ENCODE assay signal across 8 cellular contexts in the genomic region with DNA sequence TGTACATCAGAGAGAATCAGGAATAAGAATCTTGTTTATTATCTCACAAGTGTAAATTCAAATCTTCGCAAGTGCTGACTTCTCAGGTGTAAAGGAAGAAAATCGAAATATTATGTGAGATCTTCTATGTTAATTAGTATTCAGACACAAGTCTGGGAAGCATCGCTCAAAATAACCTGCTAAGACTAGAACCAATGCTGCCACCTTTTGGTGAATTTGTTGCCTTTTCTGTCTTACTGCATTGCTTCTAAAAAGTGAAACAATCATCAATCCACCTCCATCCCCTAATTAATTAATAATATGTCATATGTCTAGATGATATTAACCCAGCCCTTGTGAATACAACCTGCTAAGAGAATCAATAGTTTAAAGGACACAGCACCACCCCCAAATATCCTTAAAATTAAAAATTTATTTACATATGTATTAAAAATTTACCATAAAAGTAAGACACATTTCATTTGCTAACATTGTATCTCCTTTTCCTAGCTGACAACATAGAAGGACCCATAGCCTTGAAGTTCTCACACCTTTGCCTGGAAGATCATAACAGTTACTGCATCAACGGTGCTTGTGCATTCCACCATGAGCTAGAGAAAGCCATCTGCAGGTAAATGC. TPM values are rescaled to one million over a fixed set of nuclear protein-coding genes. Genes with fewer than 3 reads are reported as not detected.
DNase-seq lines count a peak whose midpoint lies in the region; ATAC-seq and FAIRE-seq lines count a peak whose summit lies in the region.

No MANE protein-coding gene starts in this region.

- H3K27ac Mint-ChIP-seq in T-helper 2 cell treated with Interferon-gamma antibody and Interleukin-4, amounts not matched to agents 5 μg/mL and 100 μg/mL, for 36 hours: no peak overlapping the region

- no peak overlapping the region for H3K4me3 Mint-ChIP-seq in T-helper 2 cell treated with Interferon-gamma antibody and Interleukin-4, amounts not matched to agents 5 μg/mL and 100 μg/mL, for 36 hours

- no peaks in the 10 kb centered on the region for H3K9me3 Mint-ChIP-seq in T-helper 2 cell treated with Interferon-gamma antibody and Interleukin-4, amounts not matched to agents 5 μg/mL and 100 μg/mL, for 36 hours

- H3K4me1 Mint-ChIP-seq in T-helper 2 cell treated with Interferon-gamma antibody and Interleukin-4, amounts not matched to agents 5 μg/mL and 100 μg/mL, for 36 hours (ENCODE audit: low read depth): peaks cover 15% of the 10 kb centered on the region

- peak; percentile 33 for FAIRE-seq in frontal cortex (lab: Jason Lieb, UNC)

- H3K36me3 Mint-ChIP-seq in T-helper 2 cell treated with Interferon-gamma antibody and Interleukin-4, amounts not matched to agents 5 μg/mL and 100 μg/mL, for 36 hours (ENCODE audit: low read depth): no peaks in the 10 kb centered on the region

- ATAC-seq in GM19455 (IDR thresholded peaks at IDR 0.05; ENCODE audit: unreplicated experiment) (peak; percentile 65), HG03135 (IDR thresholded peaks at IDR 0.05; ENCODE audit: unreplicated experiment) (no peak)

- H3K27me3 Mint-ChIP-seq in T-helper 2 cell treated with Interferon-gamma antibody and Interleukin-4, amounts not matched to agents 5 μg/mL and 100 μg/mL, for 36 hours (ENCODE audit: low read depth): no peaks in the 10 kb centered on the region

- DNase-seq in NCI-H748 (lab: John Stamatoyannopoulos, UW; ENCODE audit: unreplicated experiment) (peak; percentile 47), NCI-H748 treated with DMSO at 0.1 percent for 48 hours (lab: John Stamatoyannopoulos, UW) (no peak), LHCN-M2 (ENCODE audit: low read depth) (peak; percentile 66), frontal cortex (ENCODE audit: low spot score in 2 of 2) (peak in 1 of 2 donors; percentile 5), retina (peak; percentile 29)
- DNase-seq in T-helper 2 cell treated with Interferon-gamma antibody and Interleukin-4, amounts not matched to agents 5 μg/mL and 100 μg/mL, for 36 hours (ENCODE audit: low spot score): peak; percentile 6

RNA-seq across cellular contexts. Expression of gene EPGN, which starts 3.5 kb away (rescaled TPM):
- total RNA-seq in LHCN-M2 (2014; rRNA removed): 0.26 TPM in 1 of 2 replicates, not detected in the other
- polyA plus RNA-seq in LHCN-M2 (2012): not detected
- not detected for total RNA-seq in frontal cortex

RNA-seq across cellular contexts. Expression of gene EREG, which starts 53.1 kb away (rescaled TPM):
- 2.9 and 4.1 TPM in 2 replicates for total RNA-seq in LHCN-M2 (2014; rRNA removed)
- 0.01 TPM for polyA plus RNA-seq in LHCN-M2 (2012)
- not detected for total RNA-seq in frontal cortex
